ENCODE assay signal across 32 cellular contexts in genomic region chr14:65985976-65986375, GRCh38.
"Had no signal": no experiment of that assay in that cellular context is flagged by ENCODE, and none has a peak within 500 bp of the region (broad histone marks: within the 10 kb centered on the region; RNA-seq: fewer than 3 reads in every experiment).

No MANE protein-coding gene starts in this region.

- H3K27ac ChIP-seq: adrenal gland, ascending aorta, breast epithelium, cardiac muscle cell, colonic mucosa, esophagus muscularis mucosa, gastroesophageal sphincter, heart right ventricle, VCaP had no signal

- H3K4me1 ChIP-seq: adrenal gland, ascending aorta, breast epithelium, colonic mucosa, esophagus muscularis mucosa, gastroesophageal sphincter had no signal

- H3K27ac Mint-ChIP-seq: activated CD4-positive, alpha-beta memory T cell treated with anti-CD3 and anti-CD28 coated beads for 36 hours; activated CD8-positive, alpha-beta memory T cell treated with anti-CD3 and anti-CD28 coated beads, Interleukin-2, amount 10 ng/mL, durations not matched to agents 7 days and 5 days; activated CD8-positive, alpha-beta T cell treated with anti-CD3 and anti-CD28 coated beads, Interleukin-2, amount 10 ng/mL, durations not matched to agents 7 days and 5 days; activated naive CD4-positive, alpha-beta T cell treated with anti-CD3 and anti-CD28 coated beads for 36 hours; activated naive CD4-positive, alpha-beta T cell treated with anti-CD3 and anti-CD28 coated beads, Interleukin-2, amount 50 U/mL, for 24 hours; activated naive CD8-positive, alpha-beta T cell treated with anti-CD3 and anti-CD28 coated beads for 36 hours; activated naive CD8-positive, alpha-beta T cell treated with anti-CD3 and anti-CD28 coated beads, Interleukin-2, amount 50 U/mL, for 24 hours; activated T-helper 1 cell treated with anti-CD3 and anti-CD28 coated beads, Interleukin-12 subunit alpha, Interleukin-12 subunit beta, Interleukin-2, Interleukin-4 antibody, amounts not matched to agents 30 ng/mL and 10 ng/mL and 1 ng/mL, durations not matched to agents 14 hours and 24 hours and 36 hours; activated T-helper 2 cell treated with anti-CD3 and anti-CD28 coated beads, Interferon-gamma antibody, Interleukin-2, Interleukin-4, amounts not matched to agents 10 μg/mL and 5 μg/mL and 100 μg/mL, durations not matched to agents 14 hours and 24 hours and 36 hours; brain; WTC11 had no signal

- H3K36me3 ChIP-seq: adrenal gland, ascending aorta, breast epithelium, cardiac muscle cell, colonic mucosa, esophagus muscularis mucosa, gastroesophageal sphincter, heart right ventricle had no signal

- ATAC-seq: activated CD8-positive, alpha-beta memory T cell treated with anti-CD3 and anti-CD28 coated beads, Interleukin-2, amount 10 ng/mL, durations not matched to agents 7 days and 5 days; activated CD8-positive, alpha-beta T cell treated with anti-CD3 and anti-CD28 coated beads, Interleukin-2, amount 10 ng/mL, durations not matched to agents 7 days and 5 days; activated naive CD8-positive, alpha-beta T cell treated with anti-CD3 and anti-CD28 coated beads, Interleukin-2, amount 50 U/mL, for 24 hours; gastroesophageal sphincter; heart right ventricle; WTC11 had no signal

- H3K4me1 Mint-ChIP-seq: activated naive CD8-positive, alpha-beta T cell treated with anti-CD3 and anti-CD28 coated beads for 36 hours; activated naive CD8-positive, alpha-beta T cell treated with anti-CD3 and anti-CD28 coated beads, Interleukin-2, amount 50 U/mL, for 24 hours had no signal

- H3K27me3 ChIP-seq: adrenal gland, ascending aorta, breast epithelium, cardiac muscle cell, colonic mucosa, esophagus muscularis mucosa, gastroesophageal sphincter, heart right ventricle had no signal

- H3K27me3 Mint-ChIP-seq: activated CD4-positive, alpha-beta memory T cell treated with anti-CD3 and anti-CD28 coated beads for 36 hours; activated naive CD4-positive, alpha-beta T cell treated with anti-CD3 and anti-CD28 coated beads, Interleukin-2, amount 50 U/mL, for 24 hours; activated naive CD8-positive, alpha-beta T cell treated with anti-CD3 and anti-CD28 coated beads for 36 hours; activated naive CD8-positive, alpha-beta T cell treated with anti-CD3 and anti-CD28 coated beads, Interleukin-2, amount 50 U/mL, for 24 hours had no signal

- H3K4me3 Mint-ChIP-seq: activated CD4-positive, alpha-beta memory T cell treated with anti-CD3 and anti-CD28 coated beads for 36 hours; activated CD8-positive, alpha-beta memory T cell treated with anti-CD3 and anti-CD28 coated beads, Interleukin-2, amount 10 ng/mL, durations not matched to agents 7 days and 5 days; activated CD8-positive, alpha-beta T cell treated with anti-CD3 and anti-CD28 coated beads, Interleukin-2, amount 10 ng/mL, durations not matched to agents 7 days and 5 days; activated naive CD4-positive, alpha-beta T cell treated with anti-CD3 and anti-CD28 coated beads for 36 hours; activated naive CD4-positive, alpha-beta T cell treated with anti-CD3 and anti-CD28 coated beads, Interleukin-2, amount 50 U/mL, for 24 hours; activated naive CD8-positive, alpha-beta T cell treated with anti-CD3 and anti-CD28 coated beads for 36 hours; activated naive CD8-positive, alpha-beta T cell treated with anti-CD3 and anti-CD28 coated beads, Interleukin-2, amount 50 U/mL, for 24 hours; activated T-helper 1 cell treated with anti-CD3 and anti-CD28 coated beads, Interleukin-12 subunit alpha, Interleukin-12 subunit beta, Interleukin-2, Interleukin-4 antibody, amounts not matched to agents 30 ng/mL and 10 ng/mL and 1 ng/mL, durations not matched to agents 14 hours and 24 hours and 36 hours; brain; WTC11 had no signal

- H3K36me3 Mint-ChIP-seq: activated CD4-positive, alpha-beta memory T cell treated with anti-CD3 and anti-CD28 coated beads for 36 hours; activated CD8-positive, alpha-beta memory T cell treated with anti-CD3 and anti-CD28 coated beads, Interleukin-2, amount 10 ng/mL, durations not matched to agents 7 days and 5 days; activated naive CD4-positive, alpha-beta T cell treated with anti-CD3 and anti-CD28 coated beads, Interleukin-2, amount 50 U/mL, for 24 hours; activated naive CD8-positive, alpha-beta T cell treated with anti-CD3 and anti-CD28 coated beads for 36 hours; brain; WTC11 had no signal

- DNase-seq: activated CD4-positive, alpha-beta memory T cell treated with anti-CD3 and anti-CD28 coated beads for 36 hours; activated CD4-positive, alpha-beta T cell treated with anti-CD3 and anti-CD28 coated beads for 48 hours; activated CD8-positive, alpha-beta memory T cell treated with anti-CD3 and anti-CD28 coated beads, Interleukin-2, amount 10 ng/mL, durations not matched to agents 7 days and 5 days; activated CD8-positive, alpha-beta memory T cell treated with anti-CD3 and anti-CD28 coated beads, Interleukin-2, amount 50 U/mL, for 4 hours; activated CD8-positive, alpha-beta T cell treated with anti-CD3 and anti-CD28 coated beads, Interleukin-2, amount 10 ng/mL, durations not matched to agents 7 days and 5 days; activated effector memory CD4-positive, alpha-beta T cell treated with anti-CD3 and anti-CD28 coated beads, Interleukin-2, amount 50 U/mL, for 16 hours; activated naive CD4-positive, alpha-beta T cell treated with anti-CD3 and anti-CD28 coated beads for 36 hours; activated naive CD8-positive, alpha-beta T cell treated with anti-CD3 and anti-CD28 coated beads for 36 hours; activated naive CD8-positive, alpha-beta T cell treated with anti-CD3 and anti-CD28 coated beads, Interleukin-2, amount 50 U/mL, for 24 hours; activated T-cell treated with anti-CD3 and anti-CD28 coated beads, Interleukin-2, amount 50 U/mL, for 1 hour; activated T-cell treated with anti-CD3 and anti-CD28 coated beads, Interleukin-2, amount 50 U/mL, for 48 hours; adrenal gland; central memory CD4-positive, alpha-beta T cell; cerebellar nuclear complex; colonic mucosa; effector CD8-positive, alpha-beta T cell; erythroblast; foreskin melanocyte; heart right ventricle; T-helper 1 cell; T-helper 2 cell had no signal

- H3K9me3 ChIP-seq: adrenal gland, ascending aorta, breast epithelium, colonic mucosa, esophagus muscularis mucosa, gastroesophageal sphincter, heart right ventricle had no signal

- H3K4me3 ChIP-seq: adrenal gland, ascending aorta, breast epithelium, cardiac muscle cell, colonic mucosa, esophagus muscularis mucosa, gastroesophageal sphincter, heart right ventricle had no signal
